In genomic region chr11:123061403-123062157, GRCh38 we compare ENCODE assay signal across 8 cellular contexts. TPM values are rescaled to one million over a fixed set of nuclear protein-coding genes. Genes with fewer than 3 reads are reported as not detected.
DNase-seq lines count a peak whose midpoint lies in the region; ATAC-seq and TF ChIP-seq lines count a peak whose summit lies in the region.

Gene HSPA8 (minus strand): TSS chr11:123062136. CDS start chr11:123061324, 812 bp downstream.

- H3K4me3 ChIP-seq in HEK293 (ENCODE audit: low read depth, low read length) (peak within 1 kb of the TSS; percentile 88), dorsolateral prefrontal cortex (peak within 1 kb of the TSS; percentile 58 to 100 (median 96)), lung (peak within 1 kb of the TSS; percentile 91)

- intact Hi-C loops in activated CD4-positive, alpha-beta memory T cell treated with anti-CD3 and anti-CD28 coated beads for 36 hours (cut with micrococcal nuclease) = loop anchor here (1.0 to 5.0 kb wide), 12 partner anchors 9 to 1599 kb away; partner anchors contain the start of gene GRAMD1B
- intact Hi-C loops in dorsolateral prefrontal cortex (cut with DNase I) = no loop called here

- H3K9me3 Mint-ChIP-seq in activated CD4-positive, alpha-beta memory T cell treated with anti-CD3 and anti-CD28 coated beads for 36 hours = no peaks in the 10 kb centered on the region

- DNase-seq in DMS53 (lab: John Stamatoyannopoulos, UW) = peak; percentile 82
- DNase-seq in NCI-H2227 (lab: John Stamatoyannopoulos, UW; ENCODE audit: unreplicated experiment) = peak; percentile 45
- peak; percentile 72 for DNase-seq in activated CD4-positive, alpha-beta memory T cell treated with anti-CD3 and anti-CD28 coated beads for 36 hours
- DNase-seq in dorsolateral prefrontal cortex = peak; percentile 50 to 79 (median 67)
- DNase-seq in lung (ENCODE audit: low spot score) = peak; percentile 77
- DNase-seq in stimulated activated CD4-positive, alpha-beta T cell treated with anti-CD3 and anti-CD28 coated beads, TNF-alpha, amount 100 ng/mL, for 4 hours (ENCODE audit: low read depth in 3 of 3) = peak; percentile 34 to 70 (median 42)
- DNase-seq in NCI-H1694 treated with DMSO at 0.1 percent for 48 hours (lab: John Stamatoyannopoulos, UW) = no peak

- peak within 1 kb of the TSS; percentile 100 for H3K27ac Mint-ChIP-seq in activated CD4-positive, alpha-beta memory T cell treated with anti-CD3 and anti-CD28 coated beads for 36 hours

- CTCF ChIA-PET in HEK293 (lab: Yijun Ruan, JAX) = interaction anchor here (0.5 to 0.7 kb wide), 5 partner anchors 17 to 412 kb away, joined by 3 to 5 read pairs (median 4); no protein-coding TSS in a partner anchor
- CTCF ChIA-PET in activated CD4-positive, alpha-beta memory T cell treated with anti-CD3 and anti-CD28 coated beads for 36 hours (lab: Charles Lee) = interaction anchor here (0.7 kb wide), 1 partner anchor 49 kb away, joined by 3 read pairs; no protein-coding TSS in a partner anchor

- TF ChIP-seq CTCF in HEK293 (tag by site-specific recombination; IDR thresholded peaks at IDR 0.05) = peak; percentile 32
- peak in 1 of 56 donors; percentile 8 for TF ChIP-seq CTCF in dorsolateral prefrontal cortex (IDR thresholded peaks at IDR 0.05 in 54 of 56, conservative IDR thresholded peaks at IDR 0.05 in 2 of 56; ENCODE audit: low read depth in 1 of 56, partially characterized antibody in 56 of 56)
- no peak for TF ChIP-seq CTCF in lung (IDR thresholded peaks at IDR 0.05; ENCODE audit: control extremely low read depth, extremely low read depth)

- H3K27me3 ChIP-seq in dorsolateral prefrontal cortex (no peaks in the 10 kb centered on the region), lung (ENCODE audit: control insufficient read depth, insufficient read depth) (no peaks in the 10 kb centered on the region)

- POLR2A ChIA-PET in HEK293 (lab: Yijun Ruan, JAX) = interaction anchor here (0.6 to 2.3 kb wide), 46 partner anchors 8 to 1769 kb away, joined by 3 to 31 read pairs (median 4); partner anchors contain the start of genes SC5D and UBASH3B
- POLR2A ChIA-PET in activated CD4-positive, alpha-beta memory T cell treated with anti-CD3 and anti-CD28 coated beads for 36 hours (lab: Charles Lee) = interaction anchor here (0.6 to 12.4 kb wide), 11 partner anchors 8 to 365 kb away, joined by 3 to 202 read pairs (median 6); no protein-coding TSS in a partner anchor

- peak within 1 kb of the TSS; percentile 92 for H3K27ac ChIP-seq in HEK293 (ENCODE audit: extremely low read depth, low read depth, low read length)
- peak within 1 kb of the TSS; percentile 97 to 100 (median 100) for H3K27ac ChIP-seq in dorsolateral prefrontal cortex
- peak within 1 kb of the TSS; percentile 98 for H3K27ac ChIP-seq in lung (ENCODE audit: low read depth in 1 of 2, low read length in 1 of 2)

- WGBS in lung, 2 donors = 0% methylated on average over 44 to 45 of the region's 45 CpGs

- ATAC-seq in lung (ENCODE audit: insufficient read depth, low FRiP score) = no peak

- H3K9me3 ChIP-seq in HEK293 (ENCODE audit: control insufficient read depth, insufficient read depth, low read depth, low read length) (no peaks in the 10 kb centered on the region), lung (ENCODE audit: control insufficient read depth in 2 of 2, insufficient read depth in 1 of 2, low read length in 1 of 2) (no peaks in the 10 kb centered on the region)

- H3K36me3 ChIP-seq in HEK293 (ENCODE audit: control insufficient read depth in 2 of 2, insufficient read depth in 1 of 2, low read length in 2 of 2) (peaks cover 6 to 52% of the 10 kb centered on the region in 2 experiments), lung (ENCODE audit: control insufficient read depth in 2 of 2, insufficient read depth in 2 of 2, low read length in 2 of 2) (peaks cover 26 to 33% of the 10 kb centered on the region in 2 donors)

- H3K27me3 Mint-ChIP-seq in activated CD4-positive, alpha-beta memory T cell treated with anti-CD3 and anti-CD28 coated beads for 36 hours = no peaks in the 10 kb centered on the region

- peaks cover 64% of the 10 kb centered on the region for H3K36me3 Mint-ChIP-seq in activated CD4-positive, alpha-beta memory T cell treated with anti-CD3 and anti-CD28 coated beads for 36 hours

- no peaks in the 10 kb centered on the region for H3K4me1 ChIP-seq in HEK293 (ENCODE audit: control insufficient read depth, insufficient read depth, low read length)
- H3K4me1 ChIP-seq in lung (ENCODE audit: control insufficient read depth in 2 of 2, insufficient read depth in 2 of 2, low read length in 2 of 2) = peaks cover 8 to 9% of the 10 kb centered on the region in 2 donors

- H3K4me3 Mint-ChIP-seq in activated CD4-positive, alpha-beta memory T cell treated with anti-CD3 and anti-CD28 coated beads for 36 hours = peak within 1 kb of the TSS; percentile 99

- H3K4me1 Mint-ChIP-seq in activated CD4-positive, alpha-beta memory T cell treated with anti-CD3 and anti-CD28 coated beads for 36 hours (ENCODE audit: low read depth) = peaks cover 54% of the 10 kb centered on the region

TF ChIP-seq in HEK293, 187 proteins besides CTCF, POLR2A, EP300 and RAD21 (continues in another document):
- no peak for TF ChIP-seq ZNF549 (tag by site-specific recombination; IDR thresholded peaks at IDR 0.05)
- TF ChIP-seq KLF8 (tag by site-specific recombination; IDR thresholded peaks at IDR 0.05) = no peak
- TF ChIP-seq SETDB1 (IDR thresholded peaks at IDR 0.05; ENCODE audit: insufficient read length, low read length) = no peak
- TF ChIP-seq PATZ1 (tag by site-specific recombination; IDR thresholded peaks at IDR 0.05) = peak; percentile 9; the same call in 1 of the 2 replicates
- TF ChIP-seq HOXD13 (CRISPR knock-in tag; IDR thresholded peaks at IDR 0.05; ENCODE audit: borderline replicate concordance) = 0 out of 2 replicates have a peak, but pooled peaks have one; percentile 10
- TF ChIP-seq PRDM10 (tag by site-specific recombination; IDR thresholded peaks at IDR 0.05) = peak; percentile 49; the same call in 1 of the 2 replicates
- peak; percentile 28; the same call in 1 of the 2 replicates for TF ChIP-seq SCRT2 (tag by site-specific recombination; IDR thresholded peaks at IDR 0.05)
- 0 out of 2 replicates have a peak, but pooled peaks have one; percentile 36 for TF ChIP-seq KLF7 (tag by site-specific recombination; IDR thresholded peaks at IDR 0.05; ENCODE audit: borderline replicate concordance)
- TF ChIP-seq ZFP37 (tag by site-specific recombination; IDR thresholded peaks at IDR 0.05) = peak; percentile 65; the same call in 1 of the 2 replicates
- no peak for TF ChIP-seq ZNF404 (tag by site-specific recombination; IDR thresholded peaks at IDR 0.05)
- TF ChIP-seq ZSCAN30 (tag by site-specific recombination; IDR thresholded peaks at IDR 0.05) = peak; percentile 15; the same call in 1 of the 2 replicates
- TF ChIP-seq ZNF521 (tag by site-specific recombination; IDR thresholded peaks at IDR 0.05) = no peak
- no peak for TF ChIP-seq ZNF354C (tag by site-specific recombination; IDR thresholded peaks at IDR 0.05; ENCODE audit: borderline replicate concordance, low read depth)

RNA-seq across cellular contexts. Expression of gene HSPA8, which starts in this region (rescaled TPM):
- 1,000 to 10,000 TPM; 2,378 to 2,407 TPM for total RNA-seq in activated CD4-positive, alpha-beta memory T cell treated with anti-CD3 and anti-CD28 coated beads for 36 hours
- total RNA-seq in dorsolateral prefrontal cortex = 1,000 to 10,000 TPM in 111 of 120 experiments, 100 to 1,000 TPM in 9; 712 to 2,249 (median 1,422) TPM
- total RNA-seq in lung = 1,000 to 10,000 TPM in 1 of 2 donors, 100 to 1,000 TPM in 1; 856 to 1,138 TPM
- polyA plus RNA-seq in lung = 100 to 1,000 TPM in 1 of 2 donors, 10 to 100 TPM in 1; 90.9 to 928 TPM
